In the genomic region with DNA sequence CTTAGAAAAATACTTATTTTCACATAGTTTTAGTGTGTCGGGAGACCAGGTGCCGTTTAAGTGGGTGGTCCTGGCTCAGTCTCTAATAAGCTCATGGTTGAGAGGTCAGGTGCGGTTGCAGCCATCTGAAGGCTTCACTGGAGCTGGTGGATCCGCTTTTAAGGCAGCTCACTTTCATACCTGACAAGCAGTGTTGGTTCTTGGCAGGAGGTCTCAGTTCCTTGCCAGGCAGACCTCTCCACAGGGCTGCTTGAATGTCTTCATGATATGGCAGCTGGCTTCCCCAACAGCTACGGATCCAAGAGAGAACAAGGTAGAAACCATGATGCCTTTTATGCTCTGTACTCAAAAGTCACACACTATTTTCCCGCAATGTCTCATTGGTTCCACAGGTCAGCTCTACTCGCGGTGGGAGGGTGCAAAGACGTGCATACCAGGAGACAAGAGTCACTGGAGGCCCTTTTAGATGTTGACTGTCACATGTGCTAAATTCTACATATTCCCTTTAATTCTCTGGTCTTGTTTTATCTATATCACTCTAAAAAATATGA, we compare ENCODE assay signal across 28 cellular contexts.
"Had no signal": no experiment of that assay in that cellular context is flagged by ENCODE, and none has a peak within 500 bp of the region (broad histone marks: within the 10 kb centered on the region; RNA-seq: fewer than 3 reads in every experiment).

No MANE protein-coding gene starts in this region.

- H3K27ac ChIP-seq: adrenal gland, esophagus muscularis mucosa, foreskin keratinocyte, heart right ventricle, left ventricle myocardium inferior, neutrophil, pancreas, prostate gland, tibial nerve, VCaP had no signal

- H3K4me3 Mint-ChIP-seq: activated naive CD8-positive, alpha-beta T cell treated with anti-CD3 and anti-CD28 coated beads for 36 hours; brain; dendritic cell treated with granulocyte-macrophage colony-stimulating factor and Interleukin-4, amounts not matched to agents 40 ng/mL and 50 ng/mL, for 4 days; natural killer cell treated with Interleukin-12 subunit alpha and Interleukin-12 subunit beta and Interleukin-15 and Interleukin-18, amount 100 ng/mL, for 72 hours had no signal

- H3K27ac Mint-ChIP-seq: activated naive CD8-positive, alpha-beta T cell treated with anti-CD3 and anti-CD28 coated beads for 36 hours; brain; dendritic cell treated with granulocyte-macrophage colony-stimulating factor and Interleukin-4, amounts not matched to agents 40 ng/mL and 50 ng/mL, for 4 days; natural killer cell treated with Interleukin-12 subunit alpha and Interleukin-12 subunit beta and Interleukin-15 and Interleukin-18, amount 100 ng/mL, for 72 hours had no signal

- H3K36me3 Mint-ChIP-seq: brain; natural killer cell treated with Interleukin-12 subunit alpha and Interleukin-12 subunit beta and Interleukin-15 and Interleukin-18, amount 100 ng/mL, for 72 hours had no signal

- H3K9me3 ChIP-seq: adrenal gland, esophagus muscularis mucosa, mucosa of descending colon, neutrophil, pancreas, prostate gland, tibial nerve had no signal

- H3K27me3 ChIP-seq: adrenal gland, esophagus muscularis mucosa, foreskin keratinocyte, heart right ventricle, neutrophil, pancreas, tibial nerve had no signal

- ATAC-seq: activated CD4-positive, CD25-positive, alpha-beta regulatory T cell treated with anti-CD3 and anti-CD28 coated beads, Interleukin-2, amount 50 U/mL, for 24 hours; foreskin keratinocyte; heart right ventricle; mucosa of descending colon; natural killer cell treated with Interleukin-12 subunit alpha and Interleukin-12 subunit beta and Interleukin-15 and Interleukin-18, amount 100 ng/mL, for 72 hours; pancreas; sciatic nerve had no signal

- H3K4me1 ChIP-seq: adrenal gland, esophagus muscularis mucosa, foreskin keratinocyte, heart right ventricle, left ventricle myocardium inferior, pancreas, prostate gland, tibial nerve had no signal

- DNase-seq: activated CD4-positive, alpha-beta T cell treated with anti-CD3 and anti-CD28 coated beads for 48 hours; activated CD4-positive, alpha-beta T cell treated with anti-CD3 and anti-CD28 coated beads, Interleukin-2, amount 50 U/mL, for 48 hours; activated CD8-positive, alpha-beta memory T cell treated with anti-CD3 and anti-CD28 coated beads for 24 hours; activated effector memory CD4-positive, alpha-beta T cell treated with Interleukin-2 at 50 U/mL for 16 hours; activated naive CD4-positive, alpha-beta T cell treated with Interleukin-2 at 50 U/mL for 16 hours; activated naive CD8-positive, alpha-beta T cell treated with anti-CD3 and anti-CD28 coated beads for 36 hours; adrenal gland; aorta; foreskin keratinocyte; heart right ventricle; left ventricle myocardium inferior; mucosa of descending colon; pancreas; retina; small intestine; stimulated activated naive CD4-positive, alpha-beta T cell; T-helper 9 cell had no signal

- H3K4me1 Mint-ChIP-seq: brain had no signal

- H3K36me3 ChIP-seq: adrenal gland, esophagus muscularis mucosa, heart right ventricle, left ventricle myocardium inferior, neutrophil, pancreas, prostate gland, tibial nerve had no signal

- H3K4me3 ChIP-seq: adrenal gland, esophagus muscularis mucosa, heart right ventricle, left ventricle myocardium inferior, lung, mucosa of descending colon, pancreas, prostate gland, tibial nerve had no signal

- H3K27me3 Mint-ChIP-seq: activated naive CD8-positive, alpha-beta T cell treated with anti-CD3 and anti-CD28 coated beads for 36 hours; dendritic cell treated with granulocyte-macrophage colony-stimulating factor and Interleukin-4, amounts not matched to agents 40 ng/mL and 50 ng/mL, for 4 days had no signal

- H3K9me3 Mint-ChIP-seq: activated naive CD8-positive, alpha-beta T cell treated with anti-CD3 and anti-CD28 coated beads for 36 hours; dendritic cell treated with granulocyte-macrophage colony-stimulating factor and Interleukin-4, amounts not matched to agents 40 ng/mL and 50 ng/mL, for 4 days; natural killer cell treated with Interleukin-12 subunit alpha and Interleukin-12 subunit beta and Interleukin-15 and Interleukin-18, amount 100 ng/mL, for 72 hours had no signal
